18 cellular contexts compared by ENCODE assay signal in the genomic region with DNA sequence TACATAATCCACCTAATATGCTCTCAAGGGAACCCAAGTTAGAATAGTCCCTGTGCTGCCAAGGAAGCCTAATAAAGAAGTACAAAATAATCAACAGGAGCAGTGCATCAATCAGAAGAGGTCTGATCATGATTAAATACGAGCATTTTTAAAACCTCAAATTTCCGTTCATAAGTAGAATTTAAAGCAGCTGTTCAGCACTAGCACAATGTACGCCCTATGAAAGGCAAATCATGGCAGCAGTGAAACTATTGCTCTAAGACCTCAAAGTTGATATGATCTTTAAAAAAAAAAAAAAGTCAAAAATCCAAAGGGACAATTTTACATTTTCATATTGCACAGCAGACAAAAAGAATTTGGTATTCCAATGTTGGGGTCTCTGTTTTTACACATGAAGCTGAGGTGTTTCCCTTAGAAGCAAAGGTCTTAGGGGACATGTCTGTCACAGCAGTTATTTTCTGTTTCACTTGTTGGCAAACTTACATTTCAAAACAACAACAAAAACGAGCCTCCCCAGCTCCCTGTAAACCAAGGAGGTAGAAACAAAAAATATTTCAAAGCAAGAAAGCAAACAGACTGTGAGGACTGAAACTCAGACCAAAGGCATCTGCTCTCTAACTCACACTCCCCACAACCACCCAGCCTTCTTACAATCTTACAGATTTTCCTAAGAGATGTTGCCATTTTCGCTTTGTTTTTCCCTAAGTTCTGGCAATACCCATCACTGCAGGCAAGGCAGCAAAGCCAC. TPM values are rescaled to one million over a fixed set of nuclear protein-coding genes. Genes with fewer than 3 reads are reported as not detected.
DNase-seq lines count a peak whose midpoint lies in the region; ATAC-seq, FAIRE-seq and TF ChIP-seq lines count a peak whose summit lies in the region.
"Had no signal": no experiment of that assay in that cellular context is flagged by ENCODE, and none has a peak within 500 bp of the region (broad histone marks: within the 10 kb centered on the region; RNA-seq: fewer than 3 reads in every experiment).

No MANE protein-coding gene starts in this region.

- H3K36me3 ChIP-seq in astrocyte (ENCODE audit: insufficient read depth, low read length) (no peaks in the 10 kb centered on the region), hepatocyte (replicated peaks; ENCODE audit: insufficient read depth, low read depth) (no peaks in the 10 kb centered on the region)
- H3K36me3 ChIP-seq: esophagus muscularis mucosa, pancreas, vagina had no signal

- H3K4me3 Mint-ChIP-seq in astrocyte (ENCODE audit: unreplicated experiment) (peak overlapping the region; percentile 43), CD14-positive monocyte (no peak overlapping the region)
- H3K4me3 Mint-ChIP-seq in activated CD4-positive, alpha-beta T cell treated with anti-CD3 and anti-CD28 coated beads, Interleukin-2, amount 10 ng/mL, durations not matched to agents 7 days and 5 days, result no peak overlapping the region
- H3K4me3 Mint-ChIP-seq: activated CD8-positive, alpha-beta T cell treated with anti-CD3 and anti-CD28 coated beads, Interleukin-2, amount 10 ng/mL, durations not matched to agents 7 days and 5 days; dendritic cell treated with granulocyte-macrophage colony-stimulating factor and Interleukin-4, amounts not matched to agents 40 ng/mL and 50 ng/mL, for 4 days had no signal

- H3K36me3 Mint-ChIP-seq in astrocyte (ENCODE audit: low read depth, unreplicated experiment), result no peaks in the 10 kb centered on the region
- H3K36me3 Mint-ChIP-seq in CD14-positive monocyte, result no peaks in the 10 kb centered on the region
- no peaks in the 10 kb centered on the region for H3K36me3 Mint-ChIP-seq in activated CD4-positive, alpha-beta T cell treated with anti-CD3 and anti-CD28 coated beads, Interleukin-2, amount 10 ng/mL, durations not matched to agents 7 days and 5 days (ENCODE audit: low read depth)

- no peaks in the 10 kb centered on the region for H3K9me3 Mint-ChIP-seq in astrocyte (ENCODE audit: unreplicated experiment)
- H3K9me3 Mint-ChIP-seq in CD14-positive monocyte, result peaks cover 0 to 8% (median 3%) of the 10 kb centered on the region in 7 donors
- peaks cover 2% of the 10 kb centered on the region for H3K9me3 Mint-ChIP-seq in activated CD4-positive, alpha-beta T cell treated with anti-CD3 and anti-CD28 coated beads, Interleukin-2, amount 10 ng/mL, durations not matched to agents 7 days and 5 days
- H3K9me3 Mint-ChIP-seq: dendritic cell treated with granulocyte-macrophage colony-stimulating factor and Interleukin-4, amounts not matched to agents 40 ng/mL and 50 ng/mL, for 4 days had no signal

- peak overlapping the region; percentile 29 for H3K9ac ChIP-seq in astrocyte (ENCODE audit: low read length)

- H3K27me3 Mint-ChIP-seq in astrocyte (ENCODE audit: low read depth, unreplicated experiment) (no peaks in the 10 kb centered on the region), CD14-positive monocyte (ENCODE audit: low read depth in 3 of 3) (peaks cover 0 to 1% (median 0%) of the 10 kb centered on the region in 3 donors)
- H3K27me3 Mint-ChIP-seq in activated CD4-positive, alpha-beta T cell treated with anti-CD3 and anti-CD28 coated beads, Interleukin-2, amount 10 ng/mL, durations not matched to agents 7 days and 5 days, result no peaks in the 10 kb centered on the region
- H3K27me3 Mint-ChIP-seq: dendritic cell treated with granulocyte-macrophage colony-stimulating factor and Interleukin-4, amounts not matched to agents 40 ng/mL and 50 ng/mL, for 4 days had no signal

- POLR2A ChIA-PET in activated CD4-positive, alpha-beta T cell treated with anti-CD3 and anti-CD28 coated beads, Interleukin-2, amount 10 ng/mL, durations not matched to agents 7 days and 5 days (lab: Charles Lee), result no interaction called here

- DNase-seq in Ammon's horn (ENCODE audit: low spot score) (peak; percentile 18), astrocyte (ENCODE audit: low read depth) (peak; percentile 28), hepatocyte (ENCODE audit: low spot score) (no peak), CD14-positive monocyte (ENCODE audit: low spot score) (no peak), NCI-H510A (lab: John Stamatoyannopoulos, UW) (no peak)
- no peak for DNase-seq in activated CD4-positive, alpha-beta T cell treated with anti-CD3 and anti-CD28 coated beads, Interleukin-2, amount 10 ng/mL, durations not matched to agents 7 days and 5 days
- DNase-seq in activated CD4-positive, alpha-beta T cell treated with anti-CD3 and anti-CD28 coated beads, Interleukin-2, amount 50 U/mL, for 1 hour, result no peak
- DNase-seq: activated CD8-positive, alpha-beta T cell treated with anti-CD3 and anti-CD28 coated beads, Interleukin-2, amount 10 ng/mL, durations not matched to agents 7 days and 5 days; NCI-H1694 treated with DMSO at 0.1 percent for 48 hours; pancreas; stimulated activated CD4-positive, alpha-beta T cell treated with anti-CD3 and anti-CD28 coated beads, Interleukin-12 subunit alpha, Interleukin-12 subunit beta, amount 100 ng/mL, for 4 hours; stimulated activated naive CD4-positive, alpha-beta T cell treated with Interleukin-2 at 50 U/mL for 16 hours had no signal

- H3K4me1 Mint-ChIP-seq in astrocyte (ENCODE audit: low read depth, unreplicated experiment) (peaks cover 15% of the 10 kb centered on the region), CD14-positive monocyte (no peaks in the 10 kb centered on the region)
- no peaks in the 10 kb centered on the region for H3K4me1 Mint-ChIP-seq in activated CD4-positive, alpha-beta T cell treated with anti-CD3 and anti-CD28 coated beads, Interleukin-2, amount 10 ng/mL, durations not matched to agents 7 days and 5 days

- H3K4me1 ChIP-seq in astrocyte (ENCODE audit: insufficient read depth, low read length) (peaks cover 4% of the 10 kb centered on the region), hepatocyte (ENCODE audit: insufficient read depth) (no peaks in the 10 kb centered on the region)
- H3K4me1 ChIP-seq: esophagus muscularis mucosa, pancreas, vagina had no signal

- H3K27me3 ChIP-seq in astrocyte (ENCODE audit: insufficient read depth, low read length) (no peaks in the 10 kb centered on the region), hepatocyte (no peaks in the 10 kb centered on the region)
- H3K27me3 ChIP-seq: esophagus muscularis mucosa, pancreas, vagina had no signal

- ATAC-seq in HG02588 (IDR thresholded peaks at IDR 0.05; ENCODE audit: unreplicated experiment), result peak; percentile 88
- ATAC-seq: activated CD8-positive, alpha-beta T cell treated with anti-CD3 and anti-CD28 coated beads, Interleukin-2, amount 10 ng/mL, durations not matched to agents 7 days and 5 days; pancreas had no signal

- no peak for FAIRE-seq in astrocyte (lab: Jason Lieb, UNC)
- FAIRE-seq: pancreas had no signal

- H2AFZ ChIP-seq in astrocyte (ENCODE audit: low read depth, low read length), result peak overlapping the region; percentile 62
- no peak overlapping the region for H2AFZ ChIP-seq in hepatocyte

- intact Hi-C loops in CD14-positive monocyte (cut with micrococcal nuclease), result no loop called here

- H3K4me3 ChIP-seq in astrocyte (ENCODE audit: insufficient read depth, low read depth, low read length) (peak overlapping the region; percentile 30), hepatocyte (no peak overlapping the region)
- H3K4me3 ChIP-seq: pancreas, vagina had no signal

- H3K79me2 ChIP-seq in astrocyte (ENCODE audit: insufficient read depth, low read length) (no peaks in the 10 kb centered on the region), hepatocyte (no peaks in the 10 kb centered on the region)

- H3K27ac Mint-ChIP-seq in astrocyte (ENCODE audit: unreplicated experiment) (peak overlapping the region; percentile 88), CD14-positive monocyte (no peak overlapping the region)
- H3K27ac Mint-ChIP-seq in activated CD4-positive, alpha-beta T cell treated with anti-CD3 and anti-CD28 coated beads, Interleukin-2, amount 10 ng/mL, durations not matched to agents 7 days and 5 days, result no peak overlapping the region
- H3K27ac Mint-ChIP-seq: activated CD8-positive, alpha-beta T cell treated with anti-CD3 and anti-CD28 coated beads, Interleukin-2, amount 10 ng/mL, durations not matched to agents 7 days and 5 days; activated T-helper 2 cell treated with anti-CD3 and anti-CD28 coated beads, Interferon-gamma antibody, Interleukin-2, Interleukin-4, amounts not matched to agents 10 μg/mL and 5 μg/mL and 100 μg/mL, durations not matched to agents 14 hours and 24 hours and 36 hours; dendritic cell treated with granulocyte-macrophage colony-stimulating factor and Interleukin-4, amounts not matched to agents 40 ng/mL and 50 ng/mL, for 4 days had no signal

- CTCF ChIA-PET in activated CD4-positive, alpha-beta T cell treated with anti-CD3 and anti-CD28 coated beads, Interleukin-2, amount 10 ng/mL, durations not matched to agents 7 days and 5 days (lab: Charles Lee), result interaction anchor here (0.6 kb wide), 2 partner anchors 10 to 873 kb away, joined by 3 to 4 read pairs; no protein-coding TSS in a partner anchor

- H3K9me3 ChIP-seq in astrocyte (ENCODE audit: insufficient read depth, low read depth, low read length), result no peaks in the 10 kb centered on the region
- no peaks in the 10 kb centered on the region for H3K9me3 ChIP-seq in hepatocyte (ENCODE audit: low read depth)
- H3K9me3 ChIP-seq: esophagus muscularis mucosa, pancreas, vagina had no signal

- no peaks in the 10 kb centered on the region for H3K9me2 ChIP-seq in hepatocyte (replicated peaks; ENCODE audit: insufficient read depth)

- H3K4me2 ChIP-seq in astrocyte (ENCODE audit: low read length) (peak overlapping the region; percentile 75), hepatocyte (peak overlapping the region; percentile 27)

- WGBS in hepatocyte (ENCODE audit: low lambda C conversion rate, missing lambda C conversion rate), result 74% methylated on average over 5 of the region's 5 CpGs

- H4K20me1 ChIP-seq in astrocyte (ENCODE audit: insufficient read depth, low read length) (no peaks in the 10 kb centered on the region), hepatocyte (ENCODE audit: insufficient read depth, poor library complexity, severe bottlenecking) (no peaks in the 10 kb centered on the region)

- TF ChIP-seq CTCF in astrocyte (IDR thresholded peaks at IDR 0.05; ENCODE audit: insufficient read depth, low read depth, low read length) (no peak), hepatocyte (IDR thresholded peaks at IDR 0.05; ENCODE audit: poor library complexity) (no peak), CD14-positive monocyte (IDR thresholded peaks at IDR 0.05) (no peak)

- H3K27ac ChIP-seq in astrocyte (ENCODE audit: low read depth, low read length), result no peak overlapping the region
- no peak overlapping the region for H3K27ac ChIP-seq in hepatocyte
- H3K27ac ChIP-seq: esophagus muscularis mucosa, pancreas, vagina had no signal

RNA-seq across cellular contexts. Expression of a gene that starts 28.2 kb away (rescaled TPM):
- 13.7 and 14.1 TPM in 2 replicates for total RNA-seq in astrocyte
- 26.4 and 26.9 TPM in 2 replicates for total RNA-seq in hepatocyte
- polyA plus RNA-seq in hepatocyte, result 14.8 and 15.1 TPM in 2 replicates
- polyA plus RNA-seq in CD14-positive monocyte, result not detected
- total RNA-seq in activated CD4-positive, alpha-beta T cell treated with anti-CD3 and anti-CD28 coated beads, Interleukin-2, amount 10 ng/mL, durations not matched to agents 7 days and 5 days, result not detected
- total RNA-seq: activated CD8-positive, alpha-beta T cell treated with anti-CD3 and anti-CD28 coated beads, Interleukin-2, amount 10 ng/mL, durations not matched to agents 7 days and 5 days; G401 had no signal

Comparison
In these comparisons a context has a peak if more than half of its experiments do, and no peak if none do; other contexts are left out.
1. DNase-seq: peak in Ammon's horn (single experiment) and astrocyte (single experiment); none in hepatocyte (single experiment), CD14-positive monocyte (single experiment), activated CD4-positive, alpha-beta T cell treated with anti-CD3 and anti-CD28 coated beads, Interleukin-2, amount 10 ng/mL, durations not matched to agents 7 days and 5 days (single experiment), NCI-H510A (single experiment) and activated CD4-positive, alpha-beta T cell treated with anti-CD3 and anti-CD28 coated beads, Interleukin-2, amount 50 U/mL, for 1 hour (single experiment).
2. RNA of a gene that starts 28.2 kb away (total RNA-seq): 26.4 to 26.9 TPM in hepatocyte and 13.7 to 14.1 TPM in astrocyte; not detected in activated CD4-positive, alpha-beta T cell treated with anti-CD3 and anti-CD28 coated beads, Interleukin-2, amount 10 ng/mL, durations not matched to agents 7 days and 5 days; every median in the first group is over 10 times any median in the second.